In genomic region chr6:118651282-118652050, GRCh38 we compare ENCODE assay signal across 8 cellular contexts. TPM values are rescaled to one million over a fixed set of nuclear protein-coding genes. Genes with fewer than 3 reads are reported as not detected.
A peak's percentile ranks its signal among the peaks of the same experiment; 100 is the strongest.
DNase-seq lines count a peak whose midpoint lies in the region; ATAC-seq and TF ChIP-seq lines count a peak whose summit lies in the region.

TSS of gene CEP85L (minus strand) at chr6:118651591. CDS start at chr6:118651269, 322 bp downstream.

- peak; percentile 67 for DNase-seq in NCI-H1694 (lab: John Stamatoyannopoulos, UW)
- peak; percentile 80 for DNase-seq in amniotic epithelial cell (ENCODE audit: low read depth)
- DNase-seq in left ventricle myocardium inferior, result peak; percentile 93
- DNase-seq in prostate gland (ENCODE audit: low spot score), result peak; percentile 86
- DNase-seq in ureter (ENCODE audit: low spot score), result peak; percentile 90

- ATAC-seq in GM18498 (IDR thresholded peaks at IDR 0.05; ENCODE audit: unreplicated experiment), result peak; percentile 90
- peak; percentile 89 for ATAC-seq in HG02885 (IDR thresholded peaks at IDR 0.05; ENCODE audit: poor library complexity, unreplicated experiment)

- WGBS in prostate gland, result under 1% methylated on average over 62 of the region's 77 CpGs

- H3K4me3 ChIP-seq in left ventricle myocardium inferior, result peak within 1 kb of the TSS; percentile 84
- peak within 1 kb of the TSS; percentile 84 to 94 for H3K4me3 ChIP-seq in prostate gland

- intact Hi-C loops in T-helper 1 cell treated with Interleukin-12 subunit alpha and Interleukin-12 subunit beta and Interleukin-4 antibody, amounts not matched to agents 30 ng/mL and 1 ng/mL, for 36 hours (cut with micrococcal nuclease), result loop anchor here (1.0 to 10.0 kb wide), 14 partner anchors 9 to 1969 kb away; partner anchors contain the start of genes ASF1A, FAM184A, GOPC and KPNA5
- intact Hi-C loops in left ventricle myocardium inferior (cut with micrococcal nuclease), result no loop called here
- intact Hi-C loops in prostate gland (cut with DNase I), result no loop called here

- peak within 1 kb of the TSS; percentile 98 for H3K27ac ChIP-seq in left ventricle myocardium inferior (replicated peaks)
- H3K27ac ChIP-seq in prostate gland, result peak within 1 kb of the TSS; percentile 95 to 96

- TF ChIP-seq CTCF in left ventricle myocardium inferior (IDR thresholded peaks at IDR 0.05; ENCODE audit: borderline replicate concordance) (no peak), prostate gland (IDR thresholded peaks at IDR 0.05) (peak in 2 of 4 experiments; percentile 34 to 54)

- H3K27me3 ChIP-seq in left ventricle myocardium inferior (ENCODE audit: low read depth) (no peaks in the 10 kb centered on the region), prostate gland (replicated peaks; ENCODE audit: insufficient read depth) (no peaks in the 10 kb centered on the region)

- H3K4me1 ChIP-seq in left ventricle myocardium inferior, result peaks cover 38% of the 10 kb centered on the region
- H3K4me1 ChIP-seq in prostate gland (replicated peaks), result no peaks in the 10 kb centered on the region

- H3K36me3 ChIP-seq in left ventricle myocardium inferior, result no peaks in the 10 kb centered on the region
- no peaks in the 10 kb centered on the region for H3K36me3 ChIP-seq in prostate gland

- peak; percentile 90 for TF ChIP-seq POLR2A in prostate gland (IDR thresholded peaks at IDR 0.05)

- H3K9me3 ChIP-seq in left ventricle myocardium inferior (replicated peaks) (no peaks in the 10 kb centered on the region), prostate gland (no peaks in the 10 kb centered on the region)

RNA-seq across cellular contexts. Expression of gene CEP85L, which starts in this region (rescaled TPM):
- total RNA-seq in T-helper 1 cell treated with Interleukin-12 subunit alpha and Interleukin-12 subunit beta and Interleukin-4 antibody, amounts not matched to agents 30 ng/mL and 1 ng/mL, for 36 hours, result 50.3 and 57.6 TPM in 2 replicates
- total RNA-seq in left ventricle myocardium inferior (11.5 TPM), prostate gland (10 to 100 TPM in 1 of 2 donors, 1 to 10 TPM in 1; 2.7 to 33.5 TPM), ureter (34.5 TPM)

Comparison
In these comparisons a context has a peak if more than half of its experiments do, and no peak if none do; other contexts are left out.
1. Peak in every context shown above with its lines: DNase-seq, ATAC-seq, H3K4me3 ChIP-seq and H3K27ac ChIP-seq.